Comparison of ENCODE assay signal across 9 cellular contexts in the genomic region with DNA sequence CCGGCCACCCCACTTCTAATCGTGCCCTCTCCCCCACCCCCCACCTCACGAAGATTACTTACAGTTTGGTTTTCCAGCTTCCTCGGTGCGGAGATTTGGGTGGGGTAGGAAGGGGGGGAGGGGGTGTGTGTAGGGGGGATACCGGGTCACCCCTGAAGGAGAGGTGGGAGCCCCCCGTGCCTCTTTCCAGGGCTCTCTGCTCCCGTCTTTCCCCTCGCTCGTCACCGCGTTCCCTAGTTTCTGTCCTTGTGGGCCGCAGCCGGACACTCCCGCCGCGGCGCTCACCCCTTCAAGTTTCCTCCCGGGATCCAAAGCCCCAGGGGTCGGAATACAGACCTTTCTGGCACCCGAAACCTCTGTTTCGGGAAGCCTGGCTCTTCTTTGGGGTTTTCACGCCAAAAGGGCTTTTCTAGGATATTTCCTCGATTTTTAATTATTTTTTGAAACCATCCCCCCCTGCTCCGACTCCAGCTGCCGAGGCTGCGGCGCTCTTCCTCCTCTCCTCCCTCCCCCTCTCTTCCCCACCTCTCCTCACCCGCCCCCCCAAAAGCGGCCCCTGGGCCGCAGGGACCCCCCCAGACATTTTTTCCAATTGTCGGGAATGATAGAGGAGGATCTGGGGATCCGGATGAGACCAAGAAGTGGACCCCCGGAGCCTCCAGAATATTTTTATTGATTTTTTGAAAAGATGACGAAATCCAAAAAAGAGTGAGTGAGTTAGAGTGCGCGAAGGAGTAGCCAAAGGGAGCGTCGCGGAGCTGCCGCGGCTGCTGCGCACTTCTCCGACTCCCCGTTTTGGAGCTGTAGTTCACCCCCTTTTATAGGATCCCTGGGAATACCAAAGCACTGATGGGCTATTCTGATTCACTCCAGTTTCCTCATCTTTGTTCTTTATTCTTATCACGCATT. TPM values are rescaled to one million over a fixed set of nuclear protein-coding genes. Genes with fewer than 3 reads are reported as not detected.
DNase-seq lines count a peak whose midpoint lies in the region; ATAC-seq, FAIRE-seq and TF ChIP-seq lines count a peak whose summit lies in the region.
"Had no signal": no experiment of that assay in that cellular context is flagged by ENCODE, and none has a peak within 500 bp of the region (broad histone marks: within the 10 kb centered on the region; RNA-seq: fewer than 3 reads in every experiment).

No MANE protein-coding gene starts in this region.

- H3K4me3 Mint-ChIP-seq in CD4-positive, CD25-positive, alpha-beta regulatory T cell: peak overlapping the region; percentile 96 to 98 (median 97)
- H3K4me3 Mint-ChIP-seq in nephron progenitor cell: peak overlapping the region; percentile 98

- H4K20me1 ChIP-seq in OCI-LY3 (ENCODE audit: insufficient read depth, low read length) (peaks cover 44% of the 10 kb centered on the region), H1 (replicated peaks in 1 of 2; ENCODE audit: control insufficient read depth in 1 of 2, insufficient read depth in 2 of 2, low read length in 2 of 2) (peaks cover 12 to 25% of the 10 kb centered on the region in 2 experiments)

- WGBS in H1 (ENCODE audit: extremely low coverage in 1 of 2, insufficient coverage in 1 of 2, insufficient read length in 1 of 2, insufficient replicate concordance in 2 of 2, low coverage in 1 of 2, low lambda C conversion rate in 2 of 2, missing lambda C conversion rate in 1 of 2), 2 experiments: 2% methylated on average over 33 of the region's 46 CpGs; no CpG with 5 or more reads in 1 of the 2 experiments

- TF ChIP-seq EP300 in H1 (IDR thresholded peaks at IDR 0.05; ENCODE audit: borderline replicate concordance in 1 of 2, low read depth in 2 of 2, low read length in 2 of 2): no peak

- H3K27ac Mint-ChIP-seq in CD4-positive, CD25-positive, alpha-beta regulatory T cell: peak overlapping the region; percentile 88 to 99 (median 96)
- H3K27ac Mint-ChIP-seq in nephron progenitor cell: peak overlapping the region; percentile 98

- H4K5ac ChIP-seq in H1 (ENCODE audit: insufficient read length, low read depth, low read length): no peak overlapping the region

- TF ChIP-seq RAD21 in H1 (IDR thresholded peaks at IDR 0.05 in 1 of 2, conservative IDR thresholded peaks at IDR 0.05 in 1 of 2; ENCODE audit: low read depth in 2 of 2, low read length in 2 of 2): no peak

- peak overlapping the region; percentile 99 for H3K9ac ChIP-seq in OCI-LY3 (ENCODE audit: low read length)
- peak overlapping the region; percentile 81 to 94 (median 84) for H3K9ac ChIP-seq in H1 (replicated peaks in 1 of 4; ENCODE audit: extremely low read depth in 1 of 4, low read depth in 3 of 4, low read length in 3 of 4)

- no peak overlapping the region for H2BK120ac ChIP-seq in H1 (replicated peaks; ENCODE audit: low read depth, low read length)

- no peak overlapping the region for H3K23ac ChIP-seq in H1 (ENCODE audit: insufficient read length)

- peak overlapping the region; percentile 78 for H3K56ac ChIP-seq in H1 (replicated peaks; ENCODE audit: insufficient read length, low read depth, low read length)

- no peak overlapping the region for H2BK15ac ChIP-seq in H1 (ENCODE audit: low read length)

- H3K36me3 ChIP-seq in CD4-positive, CD25-positive, alpha-beta regulatory T cell (ENCODE audit: control insufficient read depth, insufficient read depth, low read length): peaks cover 39% of the 10 kb centered on the region
- H3K36me3 ChIP-seq in OCI-LY3 (replicated peaks; ENCODE audit: low read depth, low read length) (peaks cover 64% of the 10 kb centered on the region), H1 (ENCODE audit: control insufficient read depth in 2 of 4, insufficient read depth in 4 of 4, low read length in 3 of 4) (peaks cover 21 to 42% (median 33%) of the 10 kb centered on the region in 4 experiments)

- no peak overlapping the region for H3K14ac ChIP-seq in H1 (ENCODE audit: insufficient read length)

- POLR2A ChIA-PET in H1 (lab: Charles Lee; ENCODE audit: partially characterized antibody): interaction anchor here (0.6 to 29.3 kb wide), 29 partner anchors 9 to 444 kb away, joined by 3 to 531 read pairs (median 5); no protein-coding TSS in a partner anchor

- peak overlapping the region; percentile 55 for H3K4ac ChIP-seq in H1 (replicated peaks; ENCODE audit: insufficient read length, low read depth, low read length)

- H3K4me1 ChIP-seq in CD4-positive, CD25-positive, alpha-beta regulatory T cell (ENCODE audit: control insufficient read depth, insufficient read depth, low read length, poor library complexity, severe bottlenecking): peaks cover 70% of the 10 kb centered on the region
- H3K4me1 ChIP-seq in OCI-LY3 (ENCODE audit: low read length): peaks cover 48% of the 10 kb centered on the region
- peaks cover 9 to 30% (median 14%) of the 10 kb centered on the region in 4 experiments for H3K4me1 ChIP-seq in H1 (replicated peaks in 1 of 4; ENCODE audit: control insufficient read depth in 3 of 4, insufficient read depth in 4 of 4, low read length in 3 of 4)

- peaks cover 23% of the 10 kb centered on the region for H3K27me3 Mint-ChIP-seq in CD4-positive, CD25-positive, alpha-beta regulatory T cell
- peaks cover 3% of the 10 kb centered on the region for H3K27me3 Mint-ChIP-seq in nephron progenitor cell (ENCODE audit: low read depth, poor library complexity)

- H3K23me2 ChIP-seq in H1 (ENCODE audit: low read depth, low read length): peaks cover 28% of the 10 kb centered on the region

- H3K27me3 ChIP-seq in CD4-positive, CD25-positive, alpha-beta regulatory T cell (ENCODE audit: control insufficient read depth, insufficient read depth, low read length): no peaks in the 10 kb centered on the region
- H3K27me3 ChIP-seq in OCI-LY3 (ENCODE audit: low read depth, low read length): no peaks in the 10 kb centered on the region
- peaks cover 2 to 19% (median 14%) of the 10 kb centered on the region in 4 experiments; a peak in 6 of 7 replicates for H3K27me3 ChIP-seq in H1 (replicated peaks in 1 of 4; ENCODE audit: control insufficient read depth in 3 of 4, extremely low read depth in 1 of 4, insufficient read depth in 3 of 4, low read length in 3 of 4)

- DNase-seq in CD4-positive, CD25-positive, alpha-beta regulatory T cell: peak in 1 of 3 donors; percentile 33
- DNase-seq in H1 (ENCODE audit: low read depth in 1 of 2, low spot score in 2 of 2): peak in 1 of 2 experiments; percentile 54
- no peak for DNase-seq in nephron progenitor cell
- no peak for DNase-seq in DMS153 (lab: John Stamatoyannopoulos, UW)
- no peak for DNase-seq in NCI-H1694 treated with DMSO at 0.1 percent for 48 hours (lab: John Stamatoyannopoulos, UW)

- peaks cover 0 to 3% (median 0%) of the 10 kb centered on the region in 7 donors for H3K9me3 Mint-ChIP-seq in CD4-positive, CD25-positive, alpha-beta regulatory T cell
- H3K9me3 Mint-ChIP-seq in nephron progenitor cell: no peaks in the 10 kb centered on the region

- H3K79me1 ChIP-seq in H1 (ENCODE audit: low read depth, low read length): peaks cover 8% of the 10 kb centered on the region; the same call in 1 of the 2 replicates

- H4K8ac ChIP-seq in H1 (ENCODE audit: extremely low read depth, insufficient read depth, low read length): peak overlapping the region; percentile 81; the same call in 1 of the 2 replicates

- TF ChIP-seq POLR2A in H1 (IDR thresholded peaks at IDR 0.05; ENCODE audit: control extremely low read depth in 1 of 2, low read depth in 2 of 2, low read length in 2 of 2): peak; percentile 52 to 69

- peak overlapping the region; percentile 92 for H3K4me2 ChIP-seq in OCI-LY3 (ENCODE audit: low read length)
- peak overlapping the region; percentile 93 to 99 for H3K4me2 ChIP-seq in H1 (ENCODE audit: insufficient read depth in 1 of 2, low read depth in 2 of 2, low read length in 2 of 2)

- peak overlapping the region; percentile 98 for H2BK5ac ChIP-seq in H1 (ENCODE audit: low read depth, low read length)

- peaks cover 28 to 61% (median 46%) of the 10 kb centered on the region in 4 donors for H3K4me1 Mint-ChIP-seq in CD4-positive, CD25-positive, alpha-beta regulatory T cell
- H3K4me1 Mint-ChIP-seq in nephron progenitor cell: peaks cover 54% of the 10 kb centered on the region

- H3K36me3 Mint-ChIP-seq in CD4-positive, CD25-positive, alpha-beta regulatory T cell: peaks cover 29% of the 10 kb centered on the region
- H3K36me3 Mint-ChIP-seq in nephron progenitor cell (ENCODE audit: low read depth): peaks cover 46% of the 10 kb centered on the region

- H4K91ac ChIP-seq in H1 (replicated peaks; ENCODE audit: insufficient read length, low read length): peak overlapping the region; percentile 71

- H2AK5ac ChIP-seq in H1 (ENCODE audit: low read depth, low read length): no peak overlapping the region

- H3K27ac ChIP-seq in CD4-positive, CD25-positive, alpha-beta regulatory T cell (ENCODE audit: insufficient read depth, low read length, poor library complexity, severe bottlenecking): peak overlapping the region; percentile 96
- H3K27ac ChIP-seq in OCI-LY3 (ENCODE audit: low read length) (peak overlapping the region; percentile 86), H1 (ENCODE audit: low read depth, low read length) (peak overlapping the region; percentile 74)

- no peak for ATAC-seq in CD4-positive, CD25-positive, alpha-beta regulatory T cell (ENCODE audit: low read depth in 2 of 2)
- no peak for ATAC-seq in GM18517 (IDR thresholded peaks at IDR 0.05; ENCODE audit: unreplicated experiment)
- no peak for ATAC-seq in HG02678 (IDR thresholded peaks at IDR 0.05; ENCODE audit: unreplicated experiment)

- TF ChIP-seq CTCF in OCI-LY3 (IDR thresholded peaks at IDR 0.05; ENCODE audit: low read depth, low read length): no peak
- TF ChIP-seq CTCF in H1 (IDR thresholded peaks at IDR 0.05; ENCODE audit: control extremely low read depth in 1 of 3, insufficient read depth in 1 of 3, low read depth in 1 of 3, low read length in 3 of 3): no peak
- no peak for TF ChIP-seq CTCF in nephron progenitor cell (IDR thresholded peaks at IDR 0.05)

- H2BK12ac ChIP-seq in H1 (ENCODE audit: low read depth, low read length): peak overlapping the region; percentile 60; the same call in 1 of the 2 replicates

- CTCF ChIA-PET in H1 (lab: Charles Lee; ENCODE audit: partially characterized antibody): interaction anchor here (0.6 to 6.7 kb wide), 16 partner anchors 20 to 730 kb away, joined by 3 to 52 read pairs (median 16); no protein-coding TSS in a partner anchor

- no peaks in the 10 kb centered on the region for H3K9me3 ChIP-seq in CD4-positive, CD25-positive, alpha-beta regulatory T cell (ENCODE audit: control insufficient read depth in 2 of 2, low read length in 2 of 2)
- H3K9me3 ChIP-seq in OCI-LY3 (ENCODE audit: insufficient read depth, low read length) (no peaks in the 10 kb centered on the region), H1 (ENCODE audit: insufficient read depth in 2 of 2, low read depth in 1 of 2, low read length in 1 of 2) (no peaks in the 10 kb centered on the region)

- FAIRE-seq in H1 (lab: Jason Lieb, UNC): no peak
- FAIRE-seq: islet of Langerhans had no signal

- H3K4me3 ChIP-seq in CD4-positive, CD25-positive, alpha-beta regulatory T cell (ENCODE audit: low read depth, low read length): peak overlapping the region; percentile 91
- H3K4me3 ChIP-seq in OCI-LY3 (ENCODE audit: low read length): peak overlapping the region; percentile 93
- peak overlapping the region; percentile 90 to 97 (median 96) for H3K4me3 ChIP-seq in H1 (ENCODE audit: extremely low read depth in 1 of 4, insufficient read depth in 2 of 4, low read depth in 3 of 4, low read length in 4 of 4)

- H3K18ac ChIP-seq in H1 (ENCODE audit: extremely low read depth, low read length): peak overlapping the region; percentile 91

- H2BK20ac ChIP-seq in H1 (ENCODE audit: low read length): 0 out of 2 replicates have a peak overlapping the region, but pooled peaks have one; percentile 13

- H2AFZ ChIP-seq in OCI-LY3 (ENCODE audit: low read depth, low read length) (no peak overlapping the region), H1 (ENCODE audit: low read length) (no peak overlapping the region)

- peaks cover 90% of the 10 kb centered on the region for H3K79me2 ChIP-seq in OCI-LY3 (ENCODE audit: low read length)
- peaks cover 7 to 64% of the 10 kb centered on the region in 2 experiments; a peak in 3 of 4 replicates for H3K79me2 ChIP-seq in H1 (ENCODE audit: control insufficient read depth in 1 of 2, insufficient read depth in 2 of 2, low read length in 2 of 2)

RNA-seq across cellular contexts. Expression of a gene that starts 1.7 kb away (rescaled TPM):
- total RNA-seq in CD4-positive, CD25-positive, alpha-beta regulatory T cell: 206 TPM
- 10 to 100 TPM; 51.8 to 67.1 (median 62.9) TPM for polyA plus RNA-seq in CD4-positive, CD25-positive, alpha-beta regulatory T cell
- 217 and 223 TPM in 2 replicates for total RNA-seq in H1 (2021; fragmentation: NEBNext Ultra II Directional; extraction: Animal tissue kit (Norgen Biotek cat#: 25700))
- 35.7 and 41.7 TPM in 2 replicates for polyA plus RNA-seq in H1 (2011; rRNA removed)
- 47.1 TPM for polyA plus RNA-seq in H1 (2011; cell fraction: cytosol; rRNA removed)
- polyA plus RNA-seq in H1 (2011; cell fraction: nucleus; rRNA removed): 39.0 TPM
- 42.0 to 64.8 TPM (median 44.2 TPM) in 4 replicates for polyA plus RNA-seq in H1 (2012, experiment 1 of 2)
- polyA plus RNA-seq in H1 (2012, experiment 2 of 2): 17.1 TPM
- 75.1 TPM for polyA plus RNA-seq in H1 (2013, experiment 1 of 2)
- 72.0 TPM for polyA plus RNA-seq in H1 (2013, experiment 2 of 2)
- polyA minus RNA-seq in H1 (2011; rRNA and poly(A)+ RNA removed): 229 and 269 TPM in 2 replicates
- polyA minus RNA-seq in H1 (2011; cell fraction: cytosol; rRNA and poly(A)+ RNA removed): 132 TPM
- polyA minus RNA-seq in H1 (2011; cell fraction: nucleus; rRNA and poly(A)+ RNA removed): 91.3 TPM

RNA-seq across cellular contexts. Expression of a gene that starts 45.8 kb away (rescaled TPM):
- total RNA-seq in CD4-positive, CD25-positive, alpha-beta regulatory T cell: 13.3 TPM
- polyA plus RNA-seq in CD4-positive, CD25-positive, alpha-beta regulatory T cell: 1 to 10 TPM; 2.1 to 7.1 (median 5.6) TPM
- total RNA-seq in H1 (2021; fragmentation: NEBNext Ultra II Directional; extraction: Animal tissue kit (Norgen Biotek cat#: 25700)): 26.4 and 27.6 TPM in 2 replicates
- polyA plus RNA-seq in H1 (2011; rRNA removed): 1.8 and 3.8 TPM in 2 replicates
- 5.3 TPM for polyA plus RNA-seq in H1 (2011; cell fraction: cytosol; rRNA removed)
- polyA plus RNA-seq in H1 (2011; cell fraction: nucleus; rRNA removed): 2.1 TPM
- 11.4 to 17.3 TPM (median 14.4 TPM) in 4 replicates for polyA plus RNA-seq in H1 (2012, experiment 1 of 2)
- 1.1 TPM for polyA plus RNA-seq in H1 (2012, experiment 2 of 2)
- polyA plus RNA-seq in H1 (2013, experiment 1 of 2): 8.7 TPM
- 9.3 TPM for polyA plus RNA-seq in H1 (2013, experiment 2 of 2)
- polyA minus RNA-seq in H1 (2011; rRNA and poly(A)+ RNA removed): 2.4 TPM in 2 replicates
- 2.1 TPM for polyA minus RNA-seq in H1 (2011; cell fraction: cytosol; rRNA and poly(A)+ RNA removed)
- polyA minus RNA-seq in H1 (2011; cell fraction: nucleus; rRNA and poly(A)+ RNA removed): 4.9 TPM
